In the genomic region with DNA sequence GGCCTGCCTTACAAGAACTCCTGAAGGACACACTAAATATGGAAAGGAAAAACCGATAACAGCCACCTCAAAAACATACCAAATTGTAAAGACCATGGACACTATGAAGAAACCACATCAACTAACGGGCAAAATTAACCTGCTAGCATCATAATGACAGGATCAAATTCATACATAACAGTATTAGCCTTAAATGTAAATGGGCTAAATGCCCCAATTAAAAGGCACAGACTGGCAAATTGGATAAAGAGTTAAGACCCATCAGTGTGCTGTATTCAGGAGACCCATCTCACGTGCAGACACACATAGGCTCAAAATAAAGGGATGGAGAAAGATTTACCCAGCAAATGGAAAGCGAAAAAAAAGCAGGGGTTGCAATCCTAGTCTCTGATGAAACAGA, we compare ENCODE assay signal across 1 cellular context.
A peak's percentile ranks its signal among the peaks of the same experiment; 100 is the strongest.
TF ChIP-seq lines count a peak whose summit lies in the region.

No MANE protein-coding gene starts in this region.

TF ChIP-seq in K562, 482 proteins besides CTCF, POLR2A, EP300 and RAD21:
- peak; percentile 72 for TF ChIP-seq ZNF354B (CRISPR knock-in tag; IDR thresholded peaks at IDR 0.05)
- peak; percentile 94 for TF ChIP-seq ZNF507 (tag; conservative IDR thresholded peaks at IDR 0.05)
TF ChIP-seq in K562: peak in this region for 2; not testable (repeated sequence) for 480.
